Comparison of ENCODE assay signal across 15 cellular contexts in the genomic region with DNA sequence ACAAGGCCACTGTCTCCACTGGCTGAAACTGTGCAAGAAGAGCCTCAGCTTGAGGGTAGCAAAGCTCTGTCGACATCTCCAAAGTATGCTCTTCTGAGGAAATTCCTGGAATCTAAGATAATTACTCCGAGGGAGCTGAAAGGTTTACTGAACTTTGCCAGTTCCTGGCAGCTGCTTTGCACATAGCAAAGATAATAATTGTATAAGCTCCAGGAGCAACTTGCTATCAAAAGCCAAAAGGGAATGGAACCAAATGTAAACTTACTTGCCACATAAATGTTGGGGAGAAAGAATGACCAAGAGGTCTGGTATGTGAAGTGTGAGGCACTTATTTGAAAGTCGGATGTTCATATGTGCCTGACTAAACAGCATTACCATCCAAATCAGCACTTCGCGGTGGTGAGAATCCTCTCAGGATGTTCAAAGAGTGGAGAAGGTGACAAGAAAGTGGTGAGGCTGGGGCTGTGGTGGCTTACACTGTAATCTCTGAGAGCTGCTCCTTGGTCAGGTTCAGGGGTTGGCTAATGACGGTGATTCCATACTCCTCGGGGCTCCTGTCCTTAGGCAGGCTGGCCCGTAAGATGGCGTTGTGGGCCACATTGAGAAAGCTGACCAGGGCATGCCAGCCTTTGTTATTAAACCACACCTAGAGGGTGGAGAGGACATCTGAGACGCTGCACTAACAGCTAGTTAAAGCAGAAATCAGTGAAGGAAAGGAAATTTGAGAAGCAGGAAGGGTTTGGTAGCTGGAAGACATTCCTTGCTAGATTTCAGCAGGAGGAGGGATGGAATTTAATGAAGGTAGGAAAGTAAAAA.
DNase-seq lines count a peak whose midpoint lies in the region; ATAC-seq and TF ChIP-seq lines count a peak whose summit lies in the region.
"Had no signal": no experiment of that assay in that cellular context is flagged by ENCODE, and none has a peak within 500 bp of the region (broad histone marks: within the 10 kb centered on the region; RNA-seq: fewer than 3 reads in every experiment).

No MANE protein-coding gene starts in this region.

- intact Hi-C loops in MCF 10A (cut with micrococcal nuclease), result no loop called here

- no TSS peak for BruUV-seq in MCF 10A (replicated peaks; lab: Mats Ljungman, UMichigan)

- TF ChIP-seq CTCF in MCF 10A (IDR thresholded peaks at IDR 0.05; ENCODE audit: unreplicated experiment), result no peak
- no peak for TF ChIP-seq CTCF in type B pancreatic cell (conservative IDR thresholded peaks at IDR 0.05)

- CTCF ChIA-PET in MCF 10A (lab: Yijun Ruan, JAX), result interaction anchor here (0.5 to 12.5 kb wide), 7 partner anchors 10 to 443 kb away, joined by 3 to 304 read pairs (median 5); a partner anchor contains a TSS

- no peak for ATAC-seq in GM21825 (IDR thresholded peaks at IDR 0.05; ENCODE audit: unreplicated experiment)

- H3K4me3 Mint-ChIP-seq in MCF 10A (ENCODE audit: unreplicated experiment) (no peak overlapping the region), type B pancreatic cell (no peak overlapping the region)

- no peak overlapping the region for H3K27ac Mint-ChIP-seq in MCF 10A (ENCODE audit: low read depth, unreplicated experiment)
- H3K27ac Mint-ChIP-seq in type B pancreatic cell, result peak overlapping the region; percentile 35
- H3K27ac Mint-ChIP-seq: activated T-helper 2 cell treated with anti-CD3 and anti-CD28 coated beads, Interferon-gamma antibody, Interleukin-2, Interleukin-4, amounts not matched to agents 10 μg/mL and 5 μg/mL and 100 μg/mL, durations not matched to agents 14 hours and 24 hours and 36 hours had no signal

- DNase-seq in NCI-H2196 (lab: John Stamatoyannopoulos, UW; ENCODE audit: unreplicated experiment) (peak; percentile 31), NCI-H2196 treated with DMSO at 0.1 percent for 48 hours (lab: John Stamatoyannopoulos, UW; ENCODE audit: unreplicated experiment) (no peak), MCF 10A (ENCODE audit: unreplicated experiment) (peak; percentile 54), iPS-NIHi11 (ENCODE audit: low spot score) (peak; percentile 53), type B pancreatic cell (ENCODE audit: extremely low spot score, unreplicated experiment) (no peak), NCI-H2081 treated with DMSO at 0.1 percent for 48 hours (lab: John Stamatoyannopoulos, UW) (no peak)
- no peak for DNase-seq in activated T-cell treated with anti-CD3 and anti-CD28 coated beads, Interleukin-2, amount 50 U/mL, for 1 hour
- DNase-seq: AML-193; effector CD4-positive, alpha-beta T cell; kidney; NK-92 treated with Interleukin-12 subunit alpha and Interleukin-12 subunit beta, amount 100 ng/mL, for 24 hours; right lobe of liver; stimulated activated CD8-positive, alpha-beta memory T cell treated with anti-CD3 and anti-CD28 coated beads, Interleukin-4, amount 100 ng/mL, for 48 hours had no signal

- no peaks in the 10 kb centered on the region for H3K36me3 Mint-ChIP-seq in MCF 10A (ENCODE audit: insufficient read depth, unreplicated experiment)
- no peaks in the 10 kb centered on the region for H3K36me3 Mint-ChIP-seq in type B pancreatic cell

- H3K9me3 Mint-ChIP-seq in MCF 10A (ENCODE audit: unreplicated experiment) (no peaks in the 10 kb centered on the region), type B pancreatic cell (no peaks in the 10 kb centered on the region)
- H3K9me3 Mint-ChIP-seq: activated T-helper 2 cell treated with anti-CD3 and anti-CD28 coated beads, Interferon-gamma antibody, Interleukin-2, Interleukin-4, amounts not matched to agents 10 μg/mL and 5 μg/mL and 100 μg/mL, durations not matched to agents 14 hours and 24 hours and 36 hours had no signal

- H3K4me1 Mint-ChIP-seq in MCF 10A (ENCODE audit: insufficient read depth, unreplicated experiment) (peaks cover 26% of the 10 kb centered on the region), type B pancreatic cell (ENCODE audit: unreplicated experiment) (peaks cover 21% of the 10 kb centered on the region)

- H3K27me3 Mint-ChIP-seq in MCF 10A (ENCODE audit: insufficient read depth, unreplicated experiment), result no peaks in the 10 kb centered on the region
- peaks cover 4% of the 10 kb centered on the region for H3K27me3 Mint-ChIP-seq in type B pancreatic cell

- POLR2A ChIA-PET in MCF 10A (lab: Yijun Ruan, JAX), result interaction anchor here (1.3 kb wide), 1 partner anchor 11 kb away, joined by 3 read pairs; no protein-coding TSS in a partner anchor

Comparison
In these comparisons a context has a peak if more than half of its experiments do, and no peak if none do; other contexts are left out.
1. DNase-seq: peak in NCI-H2196 (single experiment), MCF 10A (single experiment) and iPS-NIHi11 (single experiment); none in NCI-H2196 treated with DMSO at 0.1 percent for 48 hours (single experiment), type B pancreatic cell (single experiment), NCI-H2081 treated with DMSO at 0.1 percent for 48 hours (single experiment) and activated T-cell treated with anti-CD3 and anti-CD28 coated beads, Interleukin-2, amount 50 U/mL, for 1 hour (single experiment).